1 cellular context compared by ENCODE assay signal in genomic region chr17:67400193-67400592, GRCh38.
TF ChIP-seq lines count a peak whose summit lies in the region.

No MANE protein-coding gene starts in this region.

TF ChIP-seq in endothelial cell of umbilical vein, 7 proteins besides CTCF, POLR2A, EP300 and RAD21 (continued from another document):
- TF ChIP-seq MYC (IDR thresholded peaks at IDR 0.05; ENCODE audit: low read depth, low read length) (no peak), FOS (IDR thresholded peaks at IDR 0.05; ENCODE audit: borderline replicate concordance, insufficient read depth, low read length) (no peak), POLR2AphosphoS5 (IDR thresholded peaks at IDR 0.05; ENCODE audit: insufficient read depth, low read depth, low read length) (no peak), MAX (IDR thresholded peaks at IDR 0.05; ENCODE audit: insufficient read depth, insufficient read length) (no peak), JUN (IDR thresholded peaks at IDR 0.05; ENCODE audit: borderline replicate concordance, insufficient read depth, insufficient read length, low read depth) (no peak)
